In genomic region chr4:159366966-159367365, GRCh38 we compare ENCODE assay signal across 21 cellular contexts.
DNase-seq lines count a peak whose midpoint lies in the region; ATAC-seq, FAIRE-seq and TF ChIP-seq lines count a peak whose summit lies in the region.
"Had no signal": no experiment of that assay in that cellular context is flagged by ENCODE, and none has a peak within 500 bp of the region (broad histone marks: within the 10 kb centered on the region; RNA-seq: fewer than 3 reads in every experiment).

No MANE protein-coding gene starts in this region.

- peak in 3 of 4 donors; percentile 59 to 70 (median 62) for ATAC-seq in heart left ventricle
- no peak for ATAC-seq in left cardiac atrium
- no peak for ATAC-seq in activated CD4-positive, alpha-beta T cell treated with anti-CD3 and anti-CD28 coated beads for 36 hours
- ATAC-seq: CD8-positive, alpha-beta T cell had no signal

- no peak for TF ChIP-seq CTCF in heart left ventricle (IDR thresholded peaks at IDR 0.05)

- WGBS in heart left ventricle, 4 donors, result 46 to 63% (median 52%) methylated on average over 4 of the region's 4 CpGs

- peaks cover 4% of the 10 kb centered on the region for H3K4me1 Mint-ChIP-seq in activated CD4-positive, alpha-beta T cell treated with anti-CD3 and anti-CD28 coated beads for 36 hours
- H3K4me1 Mint-ChIP-seq: activated naive CD4-positive, alpha-beta T cell treated with anti-CD3 and anti-CD28 coated beads, Interleukin-2, amount 10 ng/mL, durations not matched to agents 7 days and 5 days had no signal

- TF ChIP-seq POLR2A in heart left ventricle (IDR thresholded peaks at IDR 0.05) (no peak), GM12891 (IDR thresholded peaks at IDR 0.05; ENCODE audit: low read depth, low read length) (no peak)

- peaks cover 2% of the 10 kb centered on the region for H3K36me3 Mint-ChIP-seq in activated CD4-positive, alpha-beta T cell treated with anti-CD3 and anti-CD28 coated beads for 36 hours (ENCODE audit: low read depth)
- H3K36me3 Mint-ChIP-seq: activated naive CD4-positive, alpha-beta T cell treated with anti-CD3 and anti-CD28 coated beads, Interleukin-2, amount 10 ng/mL, durations not matched to agents 7 days and 5 days; CD8-positive, alpha-beta T cell had no signal

- no peak for FAIRE-seq in GM12891 (lab: Jason Lieb, UNC)
- FAIRE-seq: A549, GM12892 had no signal

- no peaks in the 10 kb centered on the region for H3K27me3 ChIP-seq in heart left ventricle
- no peaks in the 10 kb centered on the region for H3K27me3 ChIP-seq in subcutaneous abdominal adipose tissue (ENCODE audit: control insufficient read depth in 5 of 5, insufficient read depth in 4 of 5, low read length in 5 of 5)
- H3K27me3 ChIP-seq: brain microvascular endothelial cell, neural progenitor cell had no signal

- H3K27ac Mint-ChIP-seq in activated CD4-positive, alpha-beta T cell treated with anti-CD3 and anti-CD28 coated beads for 36 hours, result no peak overlapping the region
- H3K27ac Mint-ChIP-seq: activated naive CD4-positive, alpha-beta T cell treated with anti-CD3 and anti-CD28 coated beads, Interleukin-2, amount 10 ng/mL, durations not matched to agents 7 days and 5 days; CD8-positive, alpha-beta T cell; neural progenitor cell had no signal

- intact Hi-C loops in heart left ventricle (cut with DNase I) (loop anchor here in 3 of 10 donors (10.0 kb wide), 1 partner anchor 78 kb away; no protein-coding TSS in a partner anchor), left cardiac atrium (cut with DNase I) (no loop called here)
- intact Hi-C loops in activated CD4-positive, alpha-beta T cell treated with anti-CD3 and anti-CD28 coated beads for 36 hours (cut with DNase I, micrococcal nuclease), result no loop called here

- DNase-seq in heart left ventricle (peak in 4 of 5 donors; percentile 32 to 53 (median 44)), left cardiac atrium (no peak), SW 1271 (lab: John Stamatoyannopoulos, UW) (peak; percentile 22 to 37), epithelial cell of prostate (ENCODE audit: low read depth, low spot score) (no peak), GM12891 (ENCODE audit: insufficient read length, low spot score) (no peak)
- no peak for DNase-seq in activated CD4-positive, alpha-beta T cell treated with anti-CD3 and anti-CD28 coated beads for 36 hours
- no peak for DNase-seq in effector CD8-positive, alpha-beta T cell (lab: John Stamatoyannopoulos, UW)
- DNase-seq: activated CD4-positive, alpha-beta T cell treated with anti-CD3 and anti-CD28 coated beads for 48 hours; activated naive CD4-positive, alpha-beta T cell treated with anti-CD3 and anti-CD28 coated beads, Interleukin-2, amount 10 ng/mL, durations not matched to agents 7 days and 5 days; brain microvascular endothelial cell; CD8-positive, alpha-beta T cell; effector memory CD4-positive, alpha-beta T cell; NCI-H2107; NK-92 treated with Interleukin-12 subunit alpha and Interleukin-12 subunit beta, amount 100 ng/mL, for 24 hours; right cardiac atrium; SIG-M5; stimulated activated CD4-positive, alpha-beta T cell treated with anti-CD3 and anti-CD28 coated beads, Interleukin-1b, Interleukin-23, amount 100 ng/mL, for 48 hours had no signal

- H3K4me3 ChIP-seq in heart left ventricle (peak overlapping the region in 7 of 12 donors; percentile 4 to 36 (median 19)), subcutaneous abdominal adipose tissue (ENCODE audit: low read depth in 1 of 5, low read length in 5 of 5) (peak overlapping the region in 3 of 5 donors; percentile 17 to 47 (median 31))
- H3K4me3 ChIP-seq: A549, neural progenitor cell had no signal

- H3K9ac ChIP-seq in subcutaneous abdominal adipose tissue (ENCODE audit: low read length in 5 of 5), result no peak overlapping the region
- H3K9ac ChIP-seq: neural progenitor cell had no signal

- H3K4me1 ChIP-seq in heart left ventricle (peaks cover 0 to 20% (median 3%) of the 10 kb centered on the region in 12 donors), subcutaneous abdominal adipose tissue (ENCODE audit: control insufficient read depth in 5 of 5, insufficient read depth in 5 of 5, low read length in 5 of 5) (peaks cover 0 to 8% (median 0%) of the 10 kb centered on the region in 5 donors)
- H3K4me1 ChIP-seq: neural progenitor cell had no signal

- peaks cover 9% of the 10 kb centered on the region for H3K27me3 Mint-ChIP-seq in activated CD4-positive, alpha-beta T cell treated with anti-CD3 and anti-CD28 coated beads for 36 hours

- no peak overlapping the region for H3K4me3 Mint-ChIP-seq in activated CD4-positive, alpha-beta T cell treated with anti-CD3 and anti-CD28 coated beads for 36 hours
- H3K4me3 Mint-ChIP-seq: activated naive CD4-positive, alpha-beta T cell treated with anti-CD3 and anti-CD28 coated beads, Interleukin-2, amount 10 ng/mL, durations not matched to agents 7 days and 5 days; CD8-positive, alpha-beta T cell; neural progenitor cell had no signal

- no peaks in the 10 kb centered on the region for H3K9me3 Mint-ChIP-seq in activated CD4-positive, alpha-beta T cell treated with anti-CD3 and anti-CD28 coated beads for 36 hours (ENCODE audit: low read depth)
- H3K9me3 Mint-ChIP-seq: activated naive CD4-positive, alpha-beta T cell treated with anti-CD3 and anti-CD28 coated beads, Interleukin-2, amount 10 ng/mL, durations not matched to agents 7 days and 5 days; CD8-positive, alpha-beta T cell had no signal

- no peaks in the 10 kb centered on the region for H3K9me3 ChIP-seq in heart left ventricle
- H3K9me3 ChIP-seq in subcutaneous abdominal adipose tissue (ENCODE audit: control insufficient read depth in 5 of 5, low read length in 5 of 5), result no peaks in the 10 kb centered on the region
- H3K9me3 ChIP-seq: A549 had no signal

- POLR2A ChIA-PET in activated CD4-positive, alpha-beta T cell treated with anti-CD3 and anti-CD28 coated beads for 36 hours (lab: Charles Lee), result no interaction called here

- CTCF ChIA-PET in activated CD4-positive, alpha-beta T cell treated with anti-CD3 and anti-CD28 coated beads for 36 hours (lab: Charles Lee), result no interaction called here

- peaks cover 0 to 12% (median 3%) of the 10 kb centered on the region in 9 donors for H3K36me3 ChIP-seq in heart left ventricle
- H3K36me3 ChIP-seq in subcutaneous abdominal adipose tissue (ENCODE audit: control insufficient read depth in 5 of 5, insufficient read depth in 5 of 5, low read length in 5 of 5), result no peaks in the 10 kb centered on the region
- H3K36me3 ChIP-seq: brain microvascular endothelial cell, neural progenitor cell had no signal

- H3K27ac ChIP-seq in heart left ventricle (peak overlapping the region in 11 of 12 donors; percentile 25 to 71 (median 57)), epithelial cell of prostate (peak overlapping the region; percentile 38), subcutaneous abdominal adipose tissue (ENCODE audit: low read depth, low read length) (no peak overlapping the region)
- H3K27ac ChIP-seq: A549, brain microvascular endothelial cell, neural progenitor cell had no signal

TF ChIP-seq in GM12891, 5 proteins besides CTCF, POLR2A, EP300 and RAD21:
- TF ChIP-seq TAF1 (IDR thresholded peaks at IDR 0.05; ENCODE audit: low read depth, low read length), result no peak
- no peak for TF ChIP-seq PAX5 (IDR thresholded peaks at IDR 0.05; ENCODE audit: insufficient read depth, low read length, severe bottlenecking)
- no peak for TF ChIP-seq SPI1 (IDR thresholded peaks at IDR 0.05; ENCODE audit: low read depth, low read length)
- no peak for TF ChIP-seq POU2F2 (IDR thresholded peaks at IDR 0.05; ENCODE audit: low read depth, low read length)
- no peak for TF ChIP-seq POLR2AphosphoS5 (IDR thresholded peaks at IDR 0.05; ENCODE audit: low read depth, low read length)

Comparison
In these comparisons a context has a peak if more than half of its experiments do, and no peak if none do; other contexts are left out.
1. ATAC-seq: peak in heart left ventricle (3 of 4); none in left cardiac atrium (0 of 2) and activated CD4-positive, alpha-beta T cell treated with anti-CD3 and anti-CD28 coated beads for 36 hours (single experiment).
2. DNase-seq: peak in heart left ventricle (4 of 5) and SW 1271 (2 of 2); none in left cardiac atrium (single experiment), epithelial cell of prostate (single experiment), activated CD4-positive, alpha-beta T cell treated with anti-CD3 and anti-CD28 coated beads for 36 hours (single experiment), effector CD8-positive, alpha-beta T cell (single experiment) and GM12891 (single experiment).